14 cellular contexts compared by ENCODE assay signal in genomic region chr1:198121058-198121829, GRCh38. TPM values are rescaled to one million over a fixed set of nuclear protein-coding genes. Genes with fewer than 3 reads are reported as not detected.
DNase-seq lines count a peak whose midpoint lies in the region; ATAC-seq, FAIRE-seq and TF ChIP-seq lines count a peak whose summit lies in the region.
"Had no signal": no experiment of that assay in that cellular context is flagged by ENCODE, and none has a peak within 500 bp of the region (broad histone marks: within the 10 kb centered on the region; RNA-seq: fewer than 3 reads in every experiment).

No MANE protein-coding gene starts in this region.

- no peaks in the 10 kb centered on the region for H3K9me3 Mint-ChIP-seq in chondrocyte (ENCODE audit: low read depth)
- H3K9me3 Mint-ChIP-seq: activated B cell treated with CpG ODN at 0.5 μM for 24 hours had no signal

- H3K9me3 ChIP-seq in heart left ventricle (no peaks in the 10 kb centered on the region), SK-N-SH (no peaks in the 10 kb centered on the region), thyroid gland (no peaks in the 10 kb centered on the region)
- H3K9me3 ChIP-seq: gastrocnemius medialis had no signal

- H3K79me2 ChIP-seq in SK-N-SH (ENCODE audit: insufficient read depth): peaks cover 6% of the 10 kb centered on the region; the same call in 1 of the 2 replicates

- H3K4me3 Mint-ChIP-seq in chondrocyte (ENCODE audit: unreplicated experiment): no peak overlapping the region
- H3K4me3 Mint-ChIP-seq: activated B cell treated with CpG ODN at 0.5 μM for 24 hours had no signal

- H3K27me3 ChIP-seq in heart left ventricle (no peaks in the 10 kb centered on the region), SK-N-SH (ENCODE audit: insufficient read depth) (no peaks in the 10 kb centered on the region), thyroid gland (no peaks in the 10 kb centered on the region)
- H3K27me3 ChIP-seq: gastrocnemius medialis had no signal

- H2AFZ ChIP-seq in SK-N-SH (ENCODE audit: low read depth): no peak overlapping the region

- WGBS in heart left ventricle, 4 donors: 76 to 93% (median 91%) methylated on average over 3 of the region's 3 CpGs
- 48% methylated on average over 3 of the region's 3 CpGs for WGBS in SK-N-SH (ENCODE audit: low lambda C conversion rate)
- WGBS in thyroid gland, 2 donors: 87 to 94% methylated on average over 3 of the region's 3 CpGs

- TF ChIP-seq EP300 in SK-N-SH (IDR thresholded peaks at IDR 0.05; ENCODE audit: borderline replicate concordance in 1 of 2, low read depth in 1 of 2, low read length in 1 of 2): peak in 1 of 2 experiments; percentile 91; a peak in 2 of 4 replicates

- CTCF ChIA-PET in SK-N-SH (lab: Yijun Ruan, JAX): no interaction called here

- H3K4me3 ChIP-seq in heart left ventricle: no peak overlapping the region
- H3K4me3 ChIP-seq in SK-N-SH (ENCODE audit: low read depth in 2 of 2, low read length in 1 of 2): no peak overlapping the region
- no peak overlapping the region for H3K4me3 ChIP-seq in fibroblast of the aortic adventitia (ENCODE audit: low read depth, low read length)
- no peak overlapping the region for H3K4me3 ChIP-seq in thyroid gland (replicated peaks in 1 of 3)
- H3K4me3 ChIP-seq: gastrocnemius medialis had no signal

- H3K4me1 ChIP-seq in heart left ventricle (peaks cover 0 to 42% (median 19%) of the 10 kb centered on the region in 12 donors), SK-N-SH (ENCODE audit: control insufficient read depth in 1 of 2, insufficient read depth in 2 of 2, low read depth in 1 of 2, low read length in 1 of 2) (peaks cover 31 to 59% of the 10 kb centered on the region in 2 experiments), thyroid gland (no peaks in the 10 kb centered on the region)

- H3K36me3 ChIP-seq in heart left ventricle (no peaks in the 10 kb centered on the region), SK-N-SH (replicated peaks in 1 of 2; ENCODE audit: control insufficient read depth in 1 of 2, insufficient read depth in 2 of 2, low read length in 1 of 2) (no peaks in the 10 kb centered on the region), thyroid gland (no peaks in the 10 kb centered on the region)
- H3K36me3 ChIP-seq: gastrocnemius medialis had no signal

- 0 out of 2 replicates have a peak overlapping the region, but pooled peaks have one; percentile 5 for H3K4me2 ChIP-seq in SK-N-SH

- H3K4me1 Mint-ChIP-seq in chondrocyte (ENCODE audit: low read depth): peaks cover 36% of the 10 kb centered on the region
- H3K4me1 Mint-ChIP-seq: activated B cell treated with CpG ODN at 0.5 μM for 24 hours had no signal

- H4K20me1 ChIP-seq in SK-N-SH (ENCODE audit: insufficient read depth): no peaks in the 10 kb centered on the region

- ATAC-seq in heart left ventricle (peak in 3 of 4 donors; percentile 36 to 80 (median 77)), Right ventricle myocardium inferior (no peak), GM21360 (IDR thresholded peaks at IDR 0.05; ENCODE audit: unreplicated experiment) (no peak)
- ATAC-seq: gastrocnemius medialis had no signal

- H3K27me3 Mint-ChIP-seq in chondrocyte (ENCODE audit: low read depth): no peaks in the 10 kb centered on the region

- POLR2A ChIA-PET in SK-N-SH (lab: Yijun Ruan, JAX): no interaction called here

- DNase-seq in heart left ventricle: peak in 2 of 5 donors; percentile 20 to 47
- no peak for DNase-seq in Right ventricle myocardium inferior (ENCODE audit: missing footprints)
- DNase-seq in SK-N-SH: no peak
- peak; percentile 79 for DNase-seq in fibroblast of the aortic adventitia (ENCODE audit: low read depth)
- peak; percentile 62 for DNase-seq in urothelium cell line (ENCODE audit: low spot score)
- no peak for DNase-seq in chondrocyte (ENCODE audit: low spot score)
- DNase-seq in thyroid gland: no peak
- DNase-seq: activated B cell treated with CpG ODN at 0.5 μM for 24 hours; gastrocnemius medialis; NCI-H526; stimulated activated CD4-positive, alpha-beta T cell treated with anti-CD3 and anti-CD28 coated beads, Interleukin-2, amount 100 ng/mL, for 48 hours had no signal

- H3K9ac ChIP-seq in SK-N-SH: peak overlapping the region; percentile 53; the same call in 1 of the 2 replicates

- TF ChIP-seq CTCF in heart left ventricle (IDR thresholded peaks at IDR 0.05) (no peak), SK-N-SH (IDR thresholded peaks at IDR 0.05) (no peak), fibroblast of the aortic adventitia (IDR thresholded peaks at IDR 0.05; ENCODE audit: insufficient read depth, low read length) (no peak), chondrocyte (IDR thresholded peaks at IDR 0.05) (no peak), thyroid gland (IDR thresholded peaks at IDR 0.05) (no peak)

- no peak for TF ChIP-seq POLR2A in heart left ventricle (IDR thresholded peaks at IDR 0.05)
- TF ChIP-seq POLR2A in thyroid gland (IDR thresholded peaks at IDR 0.05): no peak

- no peak overlapping the region for H3K27ac ChIP-seq in heart left ventricle
- peak overlapping the region; percentile 92 to 97 for H3K27ac ChIP-seq in SK-N-SH (ENCODE audit: low read depth in 2 of 2, low read length in 1 of 2)
- H3K27ac ChIP-seq in thyroid gland: no peak overlapping the region
- H3K27ac ChIP-seq: C4-2B, gastrocnemius medialis had no signal

- intact Hi-C loops in heart left ventricle (cut with DNase I) (no loop called here), Right ventricle myocardium inferior (cut with DNase I) (no loop called here), thyroid gland (cut with DNase I) (no loop called here)

- no peak overlapping the region for H3K27ac Mint-ChIP-seq in chondrocyte (ENCODE audit: unreplicated experiment)
- H3K27ac Mint-ChIP-seq: activated B cell treated with CpG ODN at 0.5 μM for 24 hours had no signal

- no peak for FAIRE-seq in urothelium cell line (lab: Jason Lieb, UNC)
- FAIRE-seq: GM18507 had no signal

- H3K9me2 ChIP-seq in SK-N-SH: no peaks in the 10 kb centered on the region

- peaks cover 89% of the 10 kb centered on the region for H3F3A ChIP-seq in SK-N-SH (replicated peaks; ENCODE audit: insufficient read depth)

- no peaks in the 10 kb centered on the region for H3K36me3 Mint-ChIP-seq in chondrocyte (ENCODE audit: low read depth)

- TF ChIP-seq RAD21 in SK-N-SH (IDR thresholded peaks at IDR 0.05; ENCODE audit: low read length): no peak

TF ChIP-seq in SK-N-SH, 30 proteins besides CTCF, POLR2A, EP300 and RAD21 (continues in another document):
- no peak; the same call in 1 of the 2 replicates for TF ChIP-seq POLR2AphosphoS5 (IDR thresholded peaks at IDR 0.05; ENCODE audit: low read depth, low read length)
- TF ChIP-seq REST (IDR thresholded peaks at IDR 0.05; ENCODE audit: low read depth, low read length): peak; percentile 53; the same call in 1 of the 2 replicates
- TF ChIP-seq RCOR1 (IDR thresholded peaks at IDR 0.05; ENCODE audit: low read length): no peak
- no peak; the same call in 1 of the 2 replicates for TF ChIP-seq FOXM1 (IDR thresholded peaks at IDR 0.05; ENCODE audit: low read depth)
- TF ChIP-seq ZBTB33 (IDR thresholded peaks at IDR 0.05; ENCODE audit: borderline replicate concordance, low read depth): no peak
- no peak for TF ChIP-seq EZH2phosphoT487 (IDR thresholded peaks at IDR 0.05; ENCODE audit: borderline replicate concordance, low read depth)
- TF ChIP-seq TCF12 (IDR thresholded peaks at IDR 0.05): peak; percentile 85

RNA-seq across cellular contexts. Expression of gene NEK7, which starts 35.6 kb away (rescaled TPM):
- total RNA-seq in heart left ventricle: 100 to 1,000 TPM; 179 to 499 (median 286) TPM
- polyA plus RNA-seq in heart left ventricle: 100 to 1,000 TPM in 1 of 2 donors, 10 to 100 TPM in 1; 57.5 to 235 TPM
- 188 TPM for total RNA-seq in Right ventricle myocardium inferior
- polyA plus RNA-seq in SK-N-SH (2012; rRNA removed): 85.8 and 146 TPM in 2 replicates
- 148 and 159 TPM in 2 replicates for polyA plus RNA-seq in SK-N-SH (2012; cell fraction: cytosol; rRNA removed)
- polyA plus RNA-seq in SK-N-SH (2012; cell fraction: nucleus; rRNA removed): 72.1 and 172 TPM in 2 replicates
- total RNA-seq in fibroblast of the aortic adventitia (ENCODE audit: low replicate concordance): 119 and 187 TPM in 2 replicates
- total RNA-seq in chondrocyte: 58.3 to 73.0 TPM (median 62.7 TPM) in 3 replicates
- 100 to 1,000 TPM in 1 of 4 donors, 10 to 100 TPM in 3; 65.6 to 102 (median 77.7) TPM for total RNA-seq in thyroid gland

Comparison
In these comparisons a context has a peak if more than half of its experiments do, and no peak if none do; other contexts are left out.
1. ATAC-seq: peak in heart left ventricle (3 of 4); none in Right ventricle myocardium inferior (single experiment) and GM21360 (single experiment).
2. DNase-seq: peak in fibroblast of the aortic adventitia (single experiment) and urothelium cell line (single experiment); none in Right ventricle myocardium inferior (single experiment), SK-N-SH (single experiment), chondrocyte (single experiment) and thyroid gland (0 of 2).
3. H3K27ac ChIP-seq: peak in SK-N-SH (2 of 2); none in heart left ventricle (0 of 12) and thyroid gland (0 of 3).